8 cellular contexts compared by ENCODE assay signal in genomic region chr3:36868614-36869436, GRCh38.
DNase-seq lines count a peak whose midpoint lies in the region; ATAC-seq, FAIRE-seq and TF ChIP-seq lines count a peak whose summit lies in the region.

No MANE protein-coding gene starts in this region.

- peak; percentile 93 for FAIRE-seq in H54 (lab: Jason Lieb, UNC)

- peak; percentile 82 for TF ChIP-seq CTCF in GM12872 (IDR thresholded peaks at IDR 0.05; ENCODE audit: insufficient read depth, low read depth, low read length)
- TF ChIP-seq CTCF in LNCaP clone FGC (IDR thresholded peaks at IDR 0.05; ENCODE audit: control insufficient read depth, extremely low read depth, insufficient read depth), result peak; percentile 81
- peak; percentile 79 for TF ChIP-seq CTCF in retinal pigment epithelial cell (conservative IDR thresholded peaks at IDR 0.05; ENCODE audit: low read depth, low read length)

- H3K36me3 ChIP-seq in adipocyte (ENCODE audit: control insufficient read depth, insufficient read depth, low read length, severe bottlenecking), result peaks cover 7% of the 10 kb centered on the region

- no peaks in the 10 kb centered on the region for H3K9me3 ChIP-seq in adipocyte (ENCODE audit: control insufficient read depth, low read length)

- no peak overlapping the region for H3K4me3 ChIP-seq in LNCaP clone FGC (ENCODE audit: low read depth, low read length)
- H3K4me3 ChIP-seq in adipocyte (ENCODE audit: low read length), result no peak overlapping the region
- no peak overlapping the region for H3K4me3 ChIP-seq in retinal pigment epithelial cell (ENCODE audit: low read length)

- no peaks in the 10 kb centered on the region for H3K4me1 ChIP-seq in adipocyte (ENCODE audit: control insufficient read depth, insufficient read depth, low read length)

- peak; percentile 73 for ATAC-seq in left ventricle myocardium superior

- no peak overlapping the region for H3K9ac ChIP-seq in adipocyte (ENCODE audit: low read length)

- intact Hi-C loops in left ventricle myocardium superior (cut with micrococcal nuclease), result loop anchor here (5.0 kb wide), 1 partner anchor 142 kb away; no protein-coding TSS in a partner anchor

- peak; percentile 44 for DNase-seq in H54 (ENCODE audit: insufficient read length, low spot score)
- peak; percentile 15 for DNase-seq in LNCaP clone FGC (ENCODE audit: low read depth)
- DNase-seq in SKM-1 (lab: John Stamatoyannopoulos, UW; ENCODE audit: unreplicated experiment), result peak; percentile 6
- peak; percentile 79 for DNase-seq in adipocyte (ENCODE audit: low read depth)
- no peak for DNase-seq in left ventricle myocardium superior
- DNase-seq in retinal pigment epithelial cell (ENCODE audit: low read depth), result peak; percentile 16
- DNase-seq in mesenteric fat pad (ENCODE audit: low spot score), result no peak

- no peaks in the 10 kb centered on the region for H3K27me3 ChIP-seq in adipocyte (replicated peaks; ENCODE audit: control insufficient read depth, insufficient read depth, low read length)

- TF ChIP-seq POLR2A in H54 (IDR thresholded peaks at IDR 0.05; ENCODE audit: low read depth, low read length), result no peak

Comparison
In these comparisons a context has a peak if more than half of its experiments do, and no peak if none do; other contexts are left out.
1. DNase-seq: peak in H54 (single experiment), LNCaP clone FGC (single experiment), SKM-1 (single experiment), adipocyte (single experiment) and retinal pigment epithelial cell (single experiment); none in left ventricle myocardium superior (single experiment) and mesenteric fat pad (single experiment).
2. Peak in every context shown above with its lines, with median percentiles within 50 percentile points of each other: CTCF ChIP-seq.